Comparison of ENCODE assay signal across 31 cellular contexts in genomic region chr13:94515352-94515751, GRCh38. TPM values are rescaled to one million over a fixed set of nuclear protein-coding genes. Genes with fewer than 3 reads are reported as not detected.
"Had no signal": no experiment of that assay in that cellular context is flagged by ENCODE, and none has a peak within 500 bp of the region (broad histone marks: within the 10 kb centered on the region; RNA-seq: fewer than 3 reads in every experiment).

No MANE protein-coding gene starts in this region.

- H3K27ac ChIP-seq: breast epithelium, esophagus muscularis mucosa, heart right ventricle, ovary, skin epidermis, testis, uterus, VCaP had no signal

- H3K9me3 ChIP-seq: breast epithelium, mucosa of descending colon, ovary, testis, uterus had no signal

- H3K4me1 ChIP-seq: esophagus muscularis mucosa, heart right ventricle, testis, uterus had no signal

- H3K4me3 ChIP-seq: breast epithelium, esophagus muscularis mucosa, heart right ventricle, lung, mucosa of descending colon, ovary, skin epidermis, testis, uterus had no signal

- H3K27ac Mint-ChIP-seq: activated naive CD4-positive, alpha-beta T cell treated with anti-CD3 and anti-CD28 coated beads, Interleukin-2, amount 50 U/mL, for 24 hours; activated naive CD8-positive, alpha-beta T cell treated with anti-CD3 and anti-CD28 coated beads, Interleukin-2, amount 50 U/mL, for 24 hours; activated T-cell treated with anti-CD3 and anti-CD28 coated beads, Interleukin-2, amount 50 U/mL, for 24 hours; natural killer cell treated with Interleukin-12 subunit alpha and Interleukin-12 subunit beta and Interleukin-15 and Interleukin-18, amount 100 ng/mL, for 72 hours; progenitor cell of endocrine pancreas had no signal

- H3K27me3 Mint-ChIP-seq: activated naive CD4-positive, alpha-beta T cell treated with anti-CD3 and anti-CD28 coated beads, Interleukin-2, amount 50 U/mL, for 24 hours; activated T-cell treated with anti-CD3 and anti-CD28 coated beads, Interleukin-2, amount 50 U/mL, for 24 hours had no signal

- H3K36me3 Mint-ChIP-seq: natural killer cell treated with Interleukin-12 subunit alpha and Interleukin-12 subunit beta and Interleukin-15 and Interleukin-18, amount 100 ng/mL, for 72 hours had no signal

- H3K36me3 ChIP-seq: breast epithelium, esophagus muscularis mucosa, heart right ventricle, ovary, uterus had no signal

- ATAC-seq: activated CD4-positive, CD25-positive, alpha-beta regulatory T cell treated with anti-CD3 and anti-CD28 coated beads, Interleukin-2, amount 50 U/mL, for 24 hours; activated naive CD8-positive, alpha-beta T cell treated with anti-CD3 and anti-CD28 coated beads, Interleukin-2, amount 50 U/mL, for 24 hours; heart right ventricle; left lobe of liver; mucosa of descending colon; natural killer cell treated with Interleukin-12 subunit alpha and Interleukin-12 subunit beta and Interleukin-15 and Interleukin-18, amount 100 ng/mL, for 72 hours; sciatic nerve; stimulated activated naive CD8-positive, alpha-beta T cell treated with anti-CD3 and anti-CD28 coated beads, Interleukin-15, Interleukin-2, amounts not matched to agents 100 U/mL and 50 U/mL, for 24 hours had no signal

- H3K27me3 ChIP-seq: breast epithelium, esophagus muscularis mucosa, heart right ventricle, ovary, testis, uterus had no signal

- DNase-seq: activated CD4-positive, alpha-beta T cell treated with anti-CD3 and anti-CD28 coated beads for 48 hours; activated CD4-positive, alpha-beta T cell treated with anti-CD3 and anti-CD28 coated beads, Interleukin-2, amount 50 U/mL, for 48 hours; activated CD8-positive, alpha-beta memory T cell treated with anti-CD3 and anti-CD28 coated beads, Interleukin-2, amount 50 U/mL, for 48 hours; activated gamma-delta T cell; activated naive CD8-positive, alpha-beta T cell treated with anti-CD3 and anti-CD28 coated beads, Interleukin-2, amount 50 U/mL, for 24 hours; activated T-cell treated with anti-CD3 and anti-CD28 coated beads, Interleukin-2, amount 50 U/mL, for 24 hours; amygdala; central memory CD4-positive, alpha-beta T cell; foreskin melanocyte; heart right ventricle; mesendoderm; mucosa of descending colon; ovary; stimulated activated CD4-positive, alpha-beta T cell treated with anti-CD3 and anti-CD28 coated beads, Interleukin-12 subunit alpha, Interleukin-12 subunit beta, amount 100 ng/mL, for 4 hours; stimulated activated CD4-positive, alpha-beta T cell treated with anti-CD3 and anti-CD28 coated beads, Interleukin-4, amount 100 ng/mL, for 1 hour; stimulated activated naive CD8-positive, alpha-beta T cell treated with anti-CD3 and anti-CD28 coated beads, Interleukin-15, Interleukin-2, amounts not matched to agents 100 U/mL and 50 U/mL, for 24 hours; testis; trophoblast cell; uterus had no signal

- H3K9me3 Mint-ChIP-seq: activated T-cell treated with anti-CD3 and anti-CD28 coated beads, Interleukin-2, amount 50 U/mL, for 24 hours had no signal

- H3K4me1 Mint-ChIP-seq: activated naive CD4-positive, alpha-beta T cell treated with anti-CD3 and anti-CD28 coated beads, Interleukin-2, amount 50 U/mL, for 24 hours; activated naive CD8-positive, alpha-beta T cell treated with anti-CD3 and anti-CD28 coated beads, Interleukin-2, amount 50 U/mL, for 24 hours had no signal

- H3K4me3 Mint-ChIP-seq: activated naive CD4-positive, alpha-beta T cell treated with anti-CD3 and anti-CD28 coated beads, Interleukin-2, amount 50 U/mL, for 24 hours; activated naive CD8-positive, alpha-beta T cell treated with anti-CD3 and anti-CD28 coated beads, Interleukin-2, amount 50 U/mL, for 24 hours; activated T-cell treated with anti-CD3 and anti-CD28 coated beads, Interleukin-2, amount 50 U/mL, for 24 hours; natural killer cell treated with Interleukin-12 subunit alpha and Interleukin-12 subunit beta and Interleukin-15 and Interleukin-18, amount 100 ng/mL, for 72 hours had no signal

RNA-seq across cellular contexts. Expression of gene DCT, which starts 35.9 kb away (rescaled TPM):
- total RNA-seq: glomerular endothelial cell; natural killer cell treated with Interleukin-12 subunit alpha and Interleukin-12 subunit beta and Interleukin-15 and Interleukin-18, amount 100 ng/mL, for 72 hours; progenitor cell of endocrine pancreas had no signal
